9 cellular contexts compared by ENCODE assay signal in the genomic region with DNA sequence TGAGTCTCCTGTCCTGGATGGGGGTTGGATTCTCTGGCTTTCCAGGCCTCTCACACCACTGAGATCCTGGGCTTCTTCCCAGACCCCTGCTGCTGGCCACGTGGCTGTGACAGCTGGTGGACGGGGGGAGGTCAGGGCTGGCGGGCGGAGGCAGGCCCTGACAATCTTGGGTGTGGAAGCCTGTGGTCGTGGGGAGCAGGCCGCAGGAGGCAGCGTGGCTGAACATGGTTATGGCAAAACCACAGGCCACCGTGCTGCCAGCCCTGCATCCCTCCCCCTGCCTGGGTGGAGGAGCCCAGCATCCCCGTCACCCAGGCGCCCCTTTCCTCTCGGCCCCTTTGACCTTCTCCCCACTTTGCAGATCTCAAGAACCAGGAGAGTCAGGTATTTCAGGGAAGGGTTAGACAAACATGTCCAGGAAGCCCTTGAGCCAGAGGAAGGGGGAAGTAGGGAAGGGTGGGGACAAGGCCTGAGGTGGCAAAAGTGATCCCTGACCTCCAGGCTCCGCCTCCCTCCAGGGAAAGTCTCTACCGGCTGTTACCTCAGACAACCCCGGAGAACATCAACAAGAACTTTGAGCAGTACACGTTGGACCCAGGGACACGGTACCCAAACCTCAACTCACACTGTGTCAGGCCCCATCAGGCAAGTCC.
DNase-seq lines count a peak whose midpoint lies in the region; ATAC-seq and TF ChIP-seq lines count a peak whose summit lies in the region.
"Had no signal": no experiment of that assay in that cellular context is flagged by ENCODE, and none has a peak within 500 bp of the region (broad histone marks: within the 10 kb centered on the region; RNA-seq: fewer than 3 reads in every experiment).

No MANE protein-coding gene starts in this region.

- no peak overlapping the region for H3K4me3 ChIP-seq in astrocyte of the spinal cord (ENCODE audit: low read depth, low read length)
- H3K4me3 ChIP-seq in hepatocyte = no peak overlapping the region
- no peak overlapping the region for H3K4me3 ChIP-seq in stomach smooth muscle (ENCODE audit: low read length in 2 of 2)

- DNase-seq in MV-4-11 (lab: John Stamatoyannopoulos, UW) = peak; percentile 51
- peak; percentile 92 for DNase-seq in astrocyte of the spinal cord (ENCODE audit: low read depth, low spot score)
- DNase-seq in hepatocyte (ENCODE audit: low spot score) = no peak
- no peak for DNase-seq in NCI-H2081 (lab: John Stamatoyannopoulos, UW)
- DNase-seq in NCI-H1436 (lab: John Stamatoyannopoulos, UW) = no peak

- H4K20me1 ChIP-seq in hepatocyte (ENCODE audit: insufficient read depth, poor library complexity, severe bottlenecking) = no peaks in the 10 kb centered on the region

- H3K9me2 ChIP-seq in hepatocyte (replicated peaks; ENCODE audit: insufficient read depth) = no peaks in the 10 kb centered on the region

- H3K9me3 ChIP-seq in hepatocyte (ENCODE audit: low read depth) = no peaks in the 10 kb centered on the region
- no peaks in the 10 kb centered on the region for H3K9me3 ChIP-seq in stomach smooth muscle (ENCODE audit: control insufficient read depth in 2 of 2, low read length in 2 of 2)

- H3K27me3 ChIP-seq in hepatocyte (no peaks in the 10 kb centered on the region), stomach smooth muscle (ENCODE audit: control insufficient read depth in 1 of 2, insufficient read depth in 2 of 2, low read length in 2 of 2) (no peaks in the 10 kb centered on the region)

- H3K27ac ChIP-seq in hepatocyte (peak overlapping the region; percentile 85), stomach smooth muscle (ENCODE audit: low read length) (peak overlapping the region; percentile 75)

- H3K4me2 ChIP-seq in hepatocyte = no peak overlapping the region

- H3K4me1 ChIP-seq in hepatocyte (ENCODE audit: insufficient read depth) (peaks cover 28% of the 10 kb centered on the region), stomach smooth muscle (ENCODE audit: control insufficient read depth, insufficient read depth, low read length) (peaks cover 61% of the 10 kb centered on the region)

- H3K36me3 ChIP-seq in hepatocyte (replicated peaks; ENCODE audit: insufficient read depth, low read depth) (no peaks in the 10 kb centered on the region), stomach smooth muscle (ENCODE audit: control insufficient read depth in 2 of 2, insufficient read depth in 2 of 2, low read length in 2 of 2) (peaks cover 39 to 54% of the 10 kb centered on the region in 2 donors)

- in situ Hi-C loops in astrocyte of the spinal cord (cut with HindIII; ENCODE audit: low sequenced_read_pairs) = no loop called here

- no peaks in the 10 kb centered on the region for H3K79me2 ChIP-seq in hepatocyte

- TF ChIP-seq CTCF in astrocyte of the spinal cord (IDR thresholded peaks at IDR 0.05; ENCODE audit: low read depth, low read length) (no peak), hepatocyte (IDR thresholded peaks at IDR 0.05; ENCODE audit: poor library complexity) (no peak)

- ATAC-seq in GM21515 (IDR thresholded peaks at IDR 0.05; ENCODE audit: unreplicated experiment) (no peak), GM21717 (IDR thresholded peaks at IDR 0.05; ENCODE audit: unreplicated experiment) (no peak)
- ATAC-seq: HCT116 had no signal

- no peak overlapping the region for H2AFZ ChIP-seq in hepatocyte

- 78% methylated on average over 16 of the region's 16 CpGs for WGBS in hepatocyte (ENCODE audit: low lambda C conversion rate, missing lambda C conversion rate)

- H3K9ac ChIP-seq in stomach smooth muscle (ENCODE audit: low read length in 2 of 2) = no peak overlapping the region

Comparison
In these comparisons a context has a peak if more than half of its experiments do, and no peak if none do; other contexts are left out.
1. DNase-seq: peak in MV-4-11 (single experiment) and astrocyte of the spinal cord (single experiment); none in hepatocyte (single experiment), NCI-H2081 (0 of 2) and NCI-H1436 (single experiment).